ENCODE assay signal across 25 cellular contexts in the genomic region with DNA sequence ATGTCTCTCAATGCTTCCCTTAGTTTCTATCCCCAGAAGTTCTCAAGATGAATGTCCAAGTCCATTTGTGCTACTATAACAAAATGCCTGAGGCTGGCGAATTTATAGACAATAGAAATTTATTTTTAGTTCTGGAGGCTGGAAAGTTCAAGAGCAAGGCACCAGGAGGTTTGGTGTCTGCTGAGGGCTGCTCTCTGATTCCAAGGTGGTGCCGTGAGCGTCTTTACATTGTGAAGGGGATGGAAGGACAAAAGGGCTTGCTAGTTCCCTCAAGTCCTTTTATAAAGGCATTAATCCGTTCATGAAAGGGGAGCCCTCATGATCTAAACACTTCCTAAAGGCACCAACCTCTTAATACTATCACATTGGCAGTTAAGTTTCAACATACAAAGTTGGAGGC. TPM values are rescaled to one million over a fixed set of nuclear protein-coding genes. Genes with fewer than 3 reads are reported as not detected.
"Had no signal": no experiment of that assay in that cellular context is flagged by ENCODE, and none has a peak within 500 bp of the region (broad histone marks: within the 10 kb centered on the region; RNA-seq: fewer than 3 reads in every experiment).

No MANE protein-coding gene starts in this region.

- H3K36me3 Mint-ChIP-seq: activated naive CD8-positive, alpha-beta T cell treated with anti-CD3 and anti-CD28 coated beads for 36 hours had no signal

- H3K27me3 ChIP-seq: ascending aorta, breast epithelium had no signal

- H3K27ac ChIP-seq: ascending aorta, breast epithelium had no signal

- H3K4me3 Mint-ChIP-seq: activated CD4-positive, alpha-beta T cell treated with anti-CD3 and anti-CD28 coated beads, Interleukin-2, amount 10 ng/mL, durations not matched to agents 24 days and 14 days; activated CD8-positive, alpha-beta T cell treated with anti-CD3 and anti-CD28 coated beads for 36 hours; activated naive CD8-positive, alpha-beta T cell treated with anti-CD3 and anti-CD28 coated beads for 36 hours; activated T-cell treated with anti-CD3 and anti-CD28 coated beads, Interleukin-2, amount 50 U/mL, for 72 hours; activated T-helper 17 cell treated with anti-CD3 and anti-CD28 coated beads, Interleukin-2, amount 50 U/mL, for 72 hours; T-helper 2 cell treated with Interferon-gamma antibody and Interleukin-4, amounts not matched to agents 5 μg/mL and 100 μg/mL, for 36 hours had no signal

- ATAC-seq: activated CD8-positive, alpha-beta T cell treated with anti-CD3 and anti-CD28 coated beads for 36 hours; activated T-cell treated with anti-CD3 and anti-CD28 coated beads, Interleukin-2, amount 50 U/mL, for 72 hours; activated T-helper 17 cell treated with anti-CD3 and anti-CD28 coated beads, Interleukin-2, amount 50 U/mL, for 72 hours; K562; PC-3 had no signal

- H3K9me3 Mint-ChIP-seq: activated CD4-positive, alpha-beta T cell treated with anti-CD3 and anti-CD28 coated beads, Interleukin-2, amount 10 ng/mL, durations not matched to agents 24 days and 14 days; activated CD8-positive, alpha-beta T cell treated with anti-CD3 and anti-CD28 coated beads for 36 hours; activated T-cell treated with anti-CD3 and anti-CD28 coated beads, Interleukin-2, amount 50 U/mL, for 72 hours; activated T-helper 17 cell treated with anti-CD3 and anti-CD28 coated beads, Interleukin-2, amount 50 U/mL, for 72 hours; T-helper 2 cell treated with Interferon-gamma antibody and Interleukin-4, amounts not matched to agents 5 μg/mL and 100 μg/mL, for 36 hours had no signal

- FAIRE-seq: K562, TTC549 had no signal

- DNase-seq: activated CD4-positive, alpha-beta T cell treated with anti-CD3 and anti-CD28 coated beads, Interleukin-2, amount 10 ng/mL, durations not matched to agents 24 days and 14 days; activated CD4-positive, alpha-beta T cell treated with anti-CD3 and anti-CD28 coated beads, Interleukin-2, amount 50 U/mL, for 4 hours; activated CD8-positive, alpha-beta T cell treated with anti-CD3 and anti-CD28 coated beads for 36 hours; activated effector memory CD4-positive, alpha-beta T cell treated with anti-CD3 and anti-CD28 coated beads, Interleukin-2, amount 50 U/mL, for 16 hours; activated naive CD4-positive, alpha-beta T cell; activated naive CD4-positive, alpha-beta T cell treated with anti-CD3 and anti-CD28 coated beads, Interleukin-2, amount 50 U/mL, for 16 hours; activated naive CD8-positive, alpha-beta T cell treated with anti-CD3 and anti-CD28 coated beads for 36 hours; activated T-cell treated with anti-CD3 and anti-CD28 coated beads, Interleukin-2, amount 50 U/mL, for 1 hour; activated T-cell treated with anti-CD3 and anti-CD28 coated beads, Interleukin-2, amount 50 U/mL, for 72 hours; amniotic stem cell; NCI-H1105; NCI-H1417 treated with DMSO at 0.1 percent for 48 hours; NCI-H187 treated with DMSO at 0.1 percent for 48 hours; NCI-H2081; NCI-H510A; NCI-H748 treated with DMSO at 0.1 percent for 48 hours; NK-92 treated with Interleukin-12 subunit alpha and Interleukin-12 subunit beta, amount 100 ng/mL, for 24 hours; PC-3; Right ventricle myocardium superior had no signal

- H3K27me3 Mint-ChIP-seq: activated T-helper 17 cell treated with anti-CD3 and anti-CD28 coated beads, Interleukin-2, amount 50 U/mL, for 72 hours had no signal

- H3K27ac Mint-ChIP-seq: activated CD4-positive, alpha-beta T cell treated with anti-CD3 and anti-CD28 coated beads, Interleukin-2, amount 10 ng/mL, durations not matched to agents 24 days and 14 days; activated CD8-positive, alpha-beta T cell treated with anti-CD3 and anti-CD28 coated beads for 36 hours; activated naive CD8-positive, alpha-beta T cell treated with anti-CD3 and anti-CD28 coated beads for 36 hours; activated T-cell treated with anti-CD3 and anti-CD28 coated beads, Interleukin-2, amount 50 U/mL, for 72 hours; activated T-helper 17 cell treated with anti-CD3 and anti-CD28 coated beads, Interleukin-2, amount 50 U/mL, for 72 hours; T-helper 2 cell treated with Interferon-gamma antibody and Interleukin-4, amounts not matched to agents 5 μg/mL and 100 μg/mL, for 36 hours had no signal

- H3K4me3 ChIP-seq: ascending aorta, breast epithelium, K562 had no signal

- H3K4me1 ChIP-seq: ascending aorta, breast epithelium had no signal

- H3K9me3 ChIP-seq: ascending aorta, breast epithelium had no signal

- H3K36me3 ChIP-seq: ascending aorta, breast epithelium had no signal

RNA-seq across cellular contexts. Expression of a gene that starts 12.3 kb away (rescaled TPM):
- total RNA-seq: activated CD4-positive, alpha-beta T cell treated with anti-CD3 and anti-CD28 coated beads, Interleukin-2, amount 10 ng/mL, durations not matched to agents 24 days and 14 days had no signal
